ENCODE assay signal across 10 cellular contexts in genomic region chr6:22043284-22043962, GRCh38.
DNase-seq lines count a peak whose midpoint lies in the region; FAIRE-seq and TF ChIP-seq lines count a peak whose summit lies in the region.
"Had no signal": no experiment of that assay in that cellular context is flagged by ENCODE, and none has a peak within 500 bp of the region (broad histone marks: within the 10 kb centered on the region; RNA-seq: fewer than 3 reads in every experiment).

No MANE protein-coding gene starts in this region.

- H3K27me3 ChIP-seq in GM23248 (replicated peaks; ENCODE audit: insufficient read depth) (no peaks in the 10 kb centered on the region), keratinocyte (ENCODE audit: control insufficient read depth, extremely low read depth, insufficient read depth, low read length) (no peaks in the 10 kb centered on the region), smooth muscle cell (ENCODE audit: low read depth) (no peaks in the 10 kb centered on the region)

- H3K4me2 ChIP-seq in GM23248 (ENCODE audit: unreplicated experiment) = peak overlapping the region; percentile 18
- peak overlapping the region; percentile 60 for H3K4me2 ChIP-seq in keratinocyte (ENCODE audit: control insufficient read depth, extremely low read depth, insufficient read depth, low read depth, low read length)
- H3K4me2 ChIP-seq in smooth muscle cell = no peak overlapping the region

- peaks cover 27% of the 10 kb centered on the region for H3K4me1 Mint-ChIP-seq in brain
- peaks cover 8% of the 10 kb centered on the region for H3K4me1 Mint-ChIP-seq in activated T-cell treated with anti-CD3 and anti-CD28 coated beads, Interleukin-2, amount 50 U/mL, for 24 hours (ENCODE audit: low read depth)
- H3K4me1 Mint-ChIP-seq: naive B cell had no signal

- WGBS in GM23248 (ENCODE audit: low coverage in 1 of 2, low lambda C conversion rate in 2 of 2, missing lambda C conversion rate in 2 of 2), 2 experiments = 20 to 21% methylated on average over 7 of the region's 7 CpGs
- WGBS in smooth muscle cell (ENCODE audit: low lambda C conversion rate) = 82% methylated on average over 7 of the region's 7 CpGs

- H3K27ac ChIP-seq in GM23248 (no peak overlapping the region), keratinocyte (ENCODE audit: control insufficient read depth, insufficient read depth, low read length) (no peak overlapping the region), smooth muscle cell (ENCODE audit: low read depth) (peak overlapping the region; percentile 71)

- dilution Hi-C loops in keratinocyte (cut with MboI; ENCODE audit: extremely low pct_ligation_motif_present, low sequenced_read_pairs) = no loop called here

- H3K36me3 ChIP-seq in GM23248 (ENCODE audit: low read depth) (no peaks in the 10 kb centered on the region), keratinocyte (ENCODE audit: control insufficient read depth in 2 of 2, extremely low read depth in 1 of 2, insufficient read depth in 2 of 2, low read length in 2 of 2) (no peaks in the 10 kb centered on the region), smooth muscle cell (ENCODE audit: low read depth) (peaks cover 8% of the 10 kb centered on the region)

- peak overlapping the region in 4 of 5 experiments; percentile 31 to 84 (median 68) for H3K27ac Mint-ChIP-seq in brain
- no peak overlapping the region for H3K27ac Mint-ChIP-seq in activated T-cell treated with anti-CD3 and anti-CD28 coated beads, Interleukin-2, amount 50 U/mL, for 24 hours
- H3K27ac Mint-ChIP-seq: naive B cell had no signal

- TF ChIP-seq CTCF in brain (conservative IDR thresholded peaks at IDR 0.05) (no peak), keratinocyte (optimal IDR thresholded peaks at IDR 0.05 in 1 of 3, IDR thresholded peaks at IDR 0.05 in 1 of 3, conservative IDR thresholded peaks at IDR 0.05 in 1 of 3; ENCODE audit: extremely low read depth in 1 of 3, insufficient read depth in 2 of 3, low read length in 3 of 3) (no peak), smooth muscle cell (IDR thresholded peaks at IDR 0.05; ENCODE audit: borderline replicate concordance, insufficient read depth, poor library complexity, severe bottlenecking) (no peak)

- H3K9ac ChIP-seq in GM23248 (no peak overlapping the region), keratinocyte (ENCODE audit: control insufficient read depth, extremely low read depth, insufficient read depth, low read length) (no peak overlapping the region), smooth muscle cell (ENCODE audit: low read depth) (no peak overlapping the region)

- no peak overlapping the region for H3K4me3 Mint-ChIP-seq in brain
- H3K4me3 Mint-ChIP-seq in activated T-cell treated with anti-CD3 and anti-CD28 coated beads, Interleukin-2, amount 50 U/mL, for 24 hours = no peak overlapping the region
- H3K4me3 Mint-ChIP-seq: naive B cell had no signal

- H3K9me2 ChIP-seq in GM23248 (ENCODE audit: insufficient read depth) = no peaks in the 10 kb centered on the region

- peaks cover 78% of the 10 kb centered on the region for H3K36me3 Mint-ChIP-seq in brain
- no peaks in the 10 kb centered on the region for H3K36me3 Mint-ChIP-seq in activated T-cell treated with anti-CD3 and anti-CD28 coated beads, Interleukin-2, amount 50 U/mL, for 24 hours (ENCODE audit: low read depth)

- H3K4me3 ChIP-seq in GM23248 (no peak overlapping the region), keratinocyte (ENCODE audit: control insufficient read depth in 2 of 3, extremely low read depth in 1 of 3, insufficient read depth in 2 of 3, low read depth in 1 of 3, low read length in 3 of 3) (peak overlapping the region in 2 of 3 experiments; percentile 37 to 52), smooth muscle cell (no peak overlapping the region)

- H3F3A ChIP-seq in GM23248 (ENCODE audit: insufficient read depth) (peaks cover 4% of the 10 kb centered on the region; the same call in 1 of the 2 replicates), smooth muscle cell (ENCODE audit: low read depth) (peaks cover 5% of the 10 kb centered on the region)

- in situ Hi-C loops in GM23248 (cut with MboI) = no loop called here

- peaks cover 9% of the 10 kb centered on the region for H3K4me1 ChIP-seq in GM23248 (ENCODE audit: insufficient read depth)
- peaks cover 7% of the 10 kb centered on the region for H3K4me1 ChIP-seq in keratinocyte (ENCODE audit: control insufficient read depth, extremely low read depth, insufficient read depth, low read length)
- peaks cover 3% of the 10 kb centered on the region for H3K4me1 ChIP-seq in smooth muscle cell (ENCODE audit: low read depth)

- H2AFZ ChIP-seq in GM23248 (peak overlapping the region; percentile 47), keratinocyte (ENCODE audit: control insufficient read depth, low read length) (peak overlapping the region; percentile 87), smooth muscle cell (ENCODE audit: low read depth) (no peak overlapping the region)

- H3K79me2 ChIP-seq in GM23248 (ENCODE audit: insufficient read depth) (no peaks in the 10 kb centered on the region), keratinocyte (ENCODE audit: control insufficient read depth, insufficient read depth, low read length) (no peaks in the 10 kb centered on the region), smooth muscle cell (ENCODE audit: low read depth) (peaks cover 4% of the 10 kb centered on the region)

- DNase-seq in GM23248 = peak; percentile 22
- no peak for DNase-seq in keratinocyte (ENCODE audit: low read depth, low spot score)
- no peak for DNase-seq in smooth muscle cell (lab: John Stamatoyannopoulos, UW; ENCODE audit: unreplicated experiment)
- no peak for DNase-seq in NCI-H524 (lab: John Stamatoyannopoulos, UW)
- DNase-seq in activated CD4-positive, alpha-beta T cell treated with anti-CD3 and anti-CD28 coated beads, Interleukin-2, amount 50 U/mL, for 4 hours = no peak
- no peak for DNase-seq in activated T-cell treated with anti-CD3 and anti-CD28 coated beads, Interleukin-2, amount 50 U/mL, for 24 hours
- no peak for DNase-seq in NOMO-1 treated with dmso at 0.1 percent for 144 hours (lab: John Stamatoyannopoulos, UW; ENCODE audit: unreplicated experiment)
- DNase-seq: naive B cell; stimulated activated CD4-positive, alpha-beta T cell treated with anti-CD3 and anti-CD28 coated beads, Interleukin-2, amount 100 ng/mL, for 24 hours had no signal

- peaks cover 18 to 30% (median 24%) of the 10 kb centered on the region in 5 experiments for H3K9me3 Mint-ChIP-seq in brain
- H3K9me3 Mint-ChIP-seq in activated T-cell treated with anti-CD3 and anti-CD28 coated beads, Interleukin-2, amount 50 U/mL, for 24 hours = peaks cover 7% of the 10 kb centered on the region

- peak; percentile 43 for FAIRE-seq in keratinocyte (lab: Jason Lieb, UNC)

- H4K20me1 ChIP-seq in GM23248 (ENCODE audit: insufficient read depth) (no peaks in the 10 kb centered on the region), keratinocyte (ENCODE audit: control insufficient read depth, extremely low read depth, insufficient read depth, low read length) (no peaks in the 10 kb centered on the region), smooth muscle cell (ENCODE audit: low read depth) (no peaks in the 10 kb centered on the region)

- H3K9me3 ChIP-seq in GM23248 (ENCODE audit: low read depth) (peaks cover 8% of the 10 kb centered on the region), keratinocyte (ENCODE audit: control insufficient read depth, low read depth, low read length) (no peaks in the 10 kb centered on the region), smooth muscle cell (replicated peaks; ENCODE audit: low read depth) (peaks cover 14% of the 10 kb centered on the region)

- H3K9me1 ChIP-seq in keratinocyte (ENCODE audit: control insufficient read depth, extremely low read depth, insufficient read depth, low read length) = no peaks in the 10 kb centered on the region

- no peaks in the 10 kb centered on the region for H3K27me3 Mint-ChIP-seq in brain
- no peaks in the 10 kb centered on the region for H3K27me3 Mint-ChIP-seq in activated T-cell treated with anti-CD3 and anti-CD28 coated beads, Interleukin-2, amount 50 U/mL, for 24 hours
- H3K27me3 Mint-ChIP-seq: naive B cell had no signal

Comparison
In these comparisons a context has a peak if more than half of its experiments do, and no peak if none do; other contexts are left out.
1. H3K4me3 ChIP-seq: peak in keratinocyte (2 of 3); none in GM23248 (single experiment) and smooth muscle cell (single experiment).